18 cellular contexts compared by ENCODE assay signal in genomic region chr17:37479025-37479424, GRCh38.
"Had no signal": no experiment of that assay in that cellular context is flagged by ENCODE, and none has a peak within 500 bp of the region (broad histone marks: within the 10 kb centered on the region; RNA-seq: fewer than 3 reads in every experiment).

No MANE protein-coding gene starts in this region.

- H3K9me3 Mint-ChIP-seq: activated naive CD8-positive, alpha-beta T cell treated with anti-CD3 and anti-CD28 coated beads, Interleukin-2, amount 10 ng/mL, durations not matched to agents 7 days and 5 days; memory B cell; naive B cell; type B pancreatic cell; WTC11 had no signal

- H3K27me3 ChIP-seq: hepatocyte had no signal

- H2AFZ ChIP-seq: hepatocyte had no signal

- H3K79me2 ChIP-seq: hepatocyte had no signal

- H3K27ac Mint-ChIP-seq: activated naive CD8-positive, alpha-beta T cell treated with anti-CD3 and anti-CD28 coated beads, Interleukin-2, amount 10 ng/mL, durations not matched to agents 7 days and 5 days; memory B cell; type B pancreatic cell; WTC11 had no signal

- H3K4me2 ChIP-seq: hepatocyte had no signal

- H3K27me3 Mint-ChIP-seq: activated naive CD8-positive, alpha-beta T cell treated with anti-CD3 and anti-CD28 coated beads, Interleukin-2, amount 10 ng/mL, durations not matched to agents 7 days and 5 days; memory B cell; naive B cell; type B pancreatic cell had no signal

- H3K4me3 ChIP-seq: hepatocyte, thoracic aorta had no signal

- H3K4me3 Mint-ChIP-seq: activated naive CD8-positive, alpha-beta T cell treated with anti-CD3 and anti-CD28 coated beads, Interleukin-2, amount 10 ng/mL, durations not matched to agents 7 days and 5 days; memory B cell; naive B cell; type B pancreatic cell; WTC11 had no signal

- DNase-seq: activated gamma-delta T cell treated with Interleukin-2 at 50 U/mL for 16 hours; activated naive CD8-positive, alpha-beta T cell treated with anti-CD3 and anti-CD28 coated beads, Interleukin-2, amount 10 ng/mL, durations not matched to agents 7 days and 5 days; activated T-cell treated with anti-CD3 and anti-CD28 coated beads, Interleukin-2, amount 50 U/mL, for 1 hour; amygdala; erythroblast; foreskin melanocyte; glutamatergic neuron; naive B cell; occipital lobe; retina; stimulated activated CD4-positive, alpha-beta T cell treated with anti-CD3 and anti-CD28 coated beads, Interleukin-4, amount 100 ng/mL, for 1 hour; stimulated activated naive CD4-positive, alpha-beta T cell; T-helper 9 cell had no signal

- H3K9me3 ChIP-seq: thoracic aorta had no signal

- H3K4me1 Mint-ChIP-seq: naive B cell had no signal

- H3K27ac ChIP-seq: hepatocyte, thoracic aorta had no signal
